ENCODE assay signal across 8 cellular contexts in the genomic region with DNA sequence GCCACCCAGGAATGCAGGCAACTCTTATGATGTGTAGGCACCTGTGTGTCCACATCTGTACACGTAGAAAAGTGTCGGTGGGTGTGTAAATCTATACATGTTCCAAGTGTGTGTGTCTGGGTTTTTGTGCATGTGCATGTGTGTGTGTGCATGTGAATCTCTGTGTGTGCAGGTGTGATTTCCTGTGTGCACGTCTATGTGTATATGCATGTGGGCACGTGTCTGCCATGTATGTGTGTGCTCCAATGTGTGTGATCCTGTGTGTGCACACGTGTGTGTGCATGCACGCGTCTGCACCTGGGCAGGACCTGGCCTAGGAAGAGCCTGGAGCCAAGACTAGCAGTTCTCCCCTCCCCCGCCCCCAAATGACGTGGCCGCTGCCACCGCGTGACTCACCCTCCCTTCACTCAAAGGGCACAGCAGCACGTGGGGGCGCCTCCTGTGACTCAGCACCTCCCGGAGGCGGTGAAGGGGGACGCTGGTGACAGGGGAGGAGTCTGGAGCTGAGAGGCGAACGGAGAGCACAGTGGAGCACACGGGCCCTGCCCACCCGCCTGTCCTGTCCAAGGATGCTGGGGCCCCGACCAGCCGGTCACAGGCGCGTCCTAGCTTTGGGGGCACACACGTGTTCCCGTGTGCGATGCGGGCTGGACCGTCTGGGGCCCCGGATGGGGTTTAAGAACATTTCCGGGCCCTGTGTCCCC. TPM values are rescaled to one million over a fixed set of nuclear protein-coding genes. Genes with fewer than 3 reads are reported as not detected.
A peak's percentile ranks its signal among the peaks of the same experiment; 100 is the strongest.
DNase-seq lines count a peak whose midpoint lies in the region; ATAC-seq, FAIRE-seq and TF ChIP-seq lines count a peak whose summit lies in the region.

No MANE protein-coding gene starts in this region.

- peaks cover 29 to 73% (median 63%) of the 10 kb centered on the region in 6 donors for H3K4me1 ChIP-seq in spleen

- TF ChIP-seq CTCF in spleen (IDR thresholded peaks at IDR 0.05 in 8 of 11, conservative IDR thresholded peaks at IDR 0.05 in 3 of 11): peak in 1 of 11 experiments; percentile 19

- H3K27ac ChIP-seq in caudate nucleus (ENCODE audit: low read depth, low read length): peak overlapping the region; percentile 90
- H3K27ac ChIP-seq in spleen: peak overlapping the region; percentile 74 to 99 (median 84)

- H3K36me3 ChIP-seq in spleen: peaks cover 0 to 4% (median 0%) of the 10 kb centered on the region in 6 donors

- WGBS in spleen, 5 donors: 7 to 25% (median 8%) methylated on average over 8 to 32 of the region's 32 CpGs

- TF ChIP-seq POLR2A in spleen (IDR thresholded peaks at IDR 0.05): peak; percentile 48 to 61 (median 51)

- intact Hi-C loops in spleen (cut with DNase I; ENCODE audit: low total_unique reads): loop anchor here (5.0 kb wide), 1 partner anchor 38 kb away; no protein-coding TSS in a partner anchor

- ATAC-seq in GM18499 (IDR thresholded peaks at IDR 0.05; ENCODE audit: insufficient read depth, unreplicated experiment): peak; percentile 43
- ATAC-seq in HG02798 (IDR thresholded peaks at IDR 0.05; ENCODE audit: poor library complexity, unreplicated experiment): peak; percentile 75

- peaks cover 0 to 12% (median 0%) of the 10 kb centered on the region in 7 donors for H3K27me3 ChIP-seq in spleen (replicated peaks in 1 of 7)

- DNase-seq in NCI-H1930 (lab: John Stamatoyannopoulos, UW) (peak; percentile 16 to 21), caudate nucleus (lab: John Stamatoyannopoulos, UW) (peak in 59 of 61 donors; percentile 51 to 98 (median 88)), spleen (peak; percentile 96), NCI-H2227 (lab: John Stamatoyannopoulos, UW; ENCODE audit: unreplicated experiment) (no peak)
- peak; percentile 90 to 91 (median 91) for DNase-seq in activated CD4-positive, CD25-positive, alpha-beta regulatory T cell (lab: John Stamatoyannopoulos, UW)

- FAIRE-seq in islet of Langerhans (lab: Jason Lieb, UNC): peak; percentile 84

- peak overlapping the region; percentile 30 to 70 (median 43) for H3K4me3 ChIP-seq in spleen

- H3K9me3 ChIP-seq in spleen: no peaks in the 10 kb centered on the region

RNA-seq across cellular contexts. Expression of a gene that starts 10.1 kb away (rescaled TPM):
- 100 to 1,000 TPM in 5 of 7 donors, 10 to 100 TPM in 2; 72.1 to 134 (median 109) TPM for total RNA-seq in spleen
- 10 to 100 TPM; 49.5 to 84.4 (median 52.0) TPM for polyA plus RNA-seq in spleen

RNA-seq across cellular contexts. Expression of a gene that starts 41.9 kb away (rescaled TPM):
- 1 to 10 TPM in 2 of 7 donors, under 1 TPM in 5; 0.23 to 1.9 (median 0.94) TPM for total RNA-seq in spleen
- polyA plus RNA-seq in spleen: 1 to 10 TPM in 1 of 3 donors, under 1 TPM in 2; 0.21 to 1.2 (median 0.33) TPM

RNA-seq across cellular contexts. Expression of a gene that starts 52.2 kb away (rescaled TPM):
- 10 to 100 TPM; 23.2 to 46.3 (median 38.1) TPM for total RNA-seq in spleen
- polyA plus RNA-seq in spleen: 10 to 100 TPM; 16.2 to 26.3 (median 18.3) TPM

RNA-seq across cellular contexts. Expression of a gene that starts 52.4 kb away (rescaled TPM):
- 10 to 100 TPM; 10.2 to 20.1 (median 13.3) TPM for total RNA-seq in spleen
- 1 to 10 TPM; 5.7 to 7.1 (median 5.9) TPM for polyA plus RNA-seq in spleen
